In the genomic region with DNA sequence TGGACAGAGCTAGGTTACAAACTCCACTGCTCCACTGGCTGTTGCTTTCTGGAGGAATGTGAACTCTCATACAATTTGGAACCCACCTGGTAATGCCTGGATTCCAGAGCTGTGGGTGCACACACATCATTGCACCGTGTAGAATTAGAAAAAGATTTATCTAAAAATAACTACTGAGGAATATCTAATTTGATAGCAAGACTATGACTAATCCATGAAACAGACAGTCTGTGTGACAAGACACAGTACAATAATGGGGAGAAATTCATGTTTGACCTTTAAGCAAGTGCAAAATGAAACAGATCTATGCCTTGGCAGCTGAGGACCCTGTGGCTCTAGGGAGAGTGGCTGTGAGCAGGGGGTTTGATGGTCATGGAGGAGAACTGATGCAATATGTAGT, we compare ENCODE assay signal across 30 cellular contexts. TPM values are rescaled to one million over a fixed set of nuclear protein-coding genes. Genes with fewer than 3 reads are reported as not detected.
DNase-seq lines count a peak whose midpoint lies in the region; ATAC-seq and TF ChIP-seq lines count a peak whose summit lies in the region.
"Had no signal": no experiment of that assay in that cellular context is flagged by ENCODE, and none has a peak within 500 bp of the region (broad histone marks: within the 10 kb centered on the region; RNA-seq: fewer than 3 reads in every experiment).

No MANE protein-coding gene starts in this region.

- DNase-seq in activated CD4-positive, alpha-beta T cell treated with anti-CD3 and anti-CD28 coated beads for 36 hours, result no peak
- DNase-seq in activated CD4-positive, alpha-beta T cell treated with anti-CD3 and anti-CD28 coated beads for 48 hours, result no peak
- DNase-seq in kidney tubule cell (ENCODE audit: low spot score), result peak; percentile 51
- DNase-seq in thyroid gland, result no peak
- no peak for DNase-seq in nephron progenitor cell
- DNase-seq in stimulated activated CD4-positive, alpha-beta T cell treated with anti-CD3 and anti-CD28 coated beads, Interleukin-4, amount 100 ng/mL, for 1 hour, result no peak
- DNase-seq: 8988T; activated CD4-positive, alpha-beta T cell treated with anti-CD3 and anti-CD28 coated beads, Interleukin-2, amount 50 U/mL, for 1 hour; activated CD8-positive, alpha-beta memory T cell treated with anti-CD3 and anti-CD28 coated beads, Interleukin-2, amount 50 U/mL, for 4 hours; activated naive CD4-positive, alpha-beta T cell treated with anti-CD3 and anti-CD28 coated beads, Interleukin-2, amount 50 U/mL, for 16 hours; GOT3; immature natural killer cell; KBM-7; mesendoderm; MG63; NCI-H1105; NCI-H1930; NCI-H2171 treated with DMSO at 0.1 percent for 48 hours; NCI-H510A; right cardiac atrium; SJCRH30; spleen; stimulated activated CD4-positive, alpha-beta T cell treated with anti-CD3 and anti-CD28 coated beads, Interleukin-2, amount 100 ng/mL, for 24 hours; T1000; upper lobe of left lung; WERI-Rb-1 had no signal

- peak; percentile 56 for ATAC-seq in activated CD4-positive, alpha-beta T cell treated with anti-CD3 and anti-CD28 coated beads for 36 hours
- ATAC-seq in activated T-helper 17 cell treated with anti-CD3 and anti-CD28 coated beads, Interleukin-2, amount 50 U/mL, for 72 hours (replicated peaks), result peak; percentile 54
- no peak for ATAC-seq in HG03460 (IDR thresholded peaks at IDR 0.05; ENCODE audit: unreplicated experiment)
- ATAC-seq: left lobe of liver, right cardiac atrium had no signal

- H3K27me3 ChIP-seq in thyroid gland, result no peaks in the 10 kb centered on the region
- H3K27me3 ChIP-seq: MG63, SJCRH30, upper lobe of left lung had no signal

- peaks cover 20% of the 10 kb centered on the region for H3K4me1 Mint-ChIP-seq in activated CD4-positive, alpha-beta T cell treated with anti-CD3 and anti-CD28 coated beads for 36 hours
- peaks cover 11% of the 10 kb centered on the region for H3K4me1 Mint-ChIP-seq in activated T-helper 17 cell treated with anti-CD3 and anti-CD28 coated beads, Interleukin-2, amount 50 U/mL, for 72 hours
- H3K4me1 Mint-ChIP-seq in nephron progenitor cell, result peaks cover 3% of the 10 kb centered on the region

- TF ChIP-seq CTCF in thyroid gland (IDR thresholded peaks at IDR 0.05) (no peak), nephron progenitor cell (IDR thresholded peaks at IDR 0.05) (no peak)

- H3K4me3 Mint-ChIP-seq in activated CD4-positive, alpha-beta T cell treated with anti-CD3 and anti-CD28 coated beads for 36 hours, result no peak overlapping the region
- peak overlapping the region; percentile 9 for H3K4me3 Mint-ChIP-seq in activated T-helper 17 cell treated with anti-CD3 and anti-CD28 coated beads, Interleukin-2, amount 50 U/mL, for 72 hours
- no peak overlapping the region for H3K4me3 Mint-ChIP-seq in nephron progenitor cell
- H3K4me3 Mint-ChIP-seq: immature natural killer cell had no signal

- POLR2A ChIA-PET in activated CD4-positive, alpha-beta T cell treated with anti-CD3 and anti-CD28 coated beads for 36 hours (lab: Charles Lee), result no interaction called here

- H3K36me3 ChIP-seq in thyroid gland, result no peaks in the 10 kb centered on the region
- H3K36me3 ChIP-seq: MG63, SJCRH30, spleen, upper lobe of left lung, WERI-Rb-1 had no signal

- CTCF ChIA-PET in activated CD4-positive, alpha-beta T cell treated with anti-CD3 and anti-CD28 coated beads for 36 hours (lab: Charles Lee), result interaction anchor here (0.5 to 1.0 kb wide), 4 partner anchors 9 to 77 kb away, joined by 3 to 6 read pairs (median 3); no protein-coding TSS in a partner anchor

- no peaks in the 10 kb centered on the region for H3K36me3 Mint-ChIP-seq in activated CD4-positive, alpha-beta T cell treated with anti-CD3 and anti-CD28 coated beads for 36 hours (ENCODE audit: low read depth)
- no peaks in the 10 kb centered on the region for H3K36me3 Mint-ChIP-seq in activated T-helper 17 cell treated with anti-CD3 and anti-CD28 coated beads, Interleukin-2, amount 50 U/mL, for 72 hours (ENCODE audit: low read depth)
- no peaks in the 10 kb centered on the region for H3K36me3 Mint-ChIP-seq in nephron progenitor cell (ENCODE audit: low read depth)

- H3K27ac ChIP-seq in thyroid gland, result peak overlapping the region in 2 of 3 donors; percentile 21 to 53
- H3K27ac ChIP-seq: C4-2B, SJCRH30, spleen, upper lobe of left lung, WERI-Rb-1 had no signal

- WGBS in thyroid gland, 2 donors, result 16 to 33% methylated on average over 1 of the region's 1 CpG

- H3K27ac Mint-ChIP-seq in activated CD4-positive, alpha-beta T cell treated with anti-CD3 and anti-CD28 coated beads for 36 hours, result no peak overlapping the region
- H3K27ac Mint-ChIP-seq in activated T-helper 17 cell treated with anti-CD3 and anti-CD28 coated beads, Interleukin-2, amount 50 U/mL, for 72 hours, result no peak overlapping the region
- no peak overlapping the region for H3K27ac Mint-ChIP-seq in nephron progenitor cell

- H3K9me3 Mint-ChIP-seq in activated CD4-positive, alpha-beta T cell treated with anti-CD3 and anti-CD28 coated beads for 36 hours (ENCODE audit: low read depth), result no peaks in the 10 kb centered on the region
- no peaks in the 10 kb centered on the region for H3K9me3 Mint-ChIP-seq in activated T-helper 17 cell treated with anti-CD3 and anti-CD28 coated beads, Interleukin-2, amount 50 U/mL, for 72 hours
- no peaks in the 10 kb centered on the region for H3K9me3 Mint-ChIP-seq in nephron progenitor cell
- H3K9me3 Mint-ChIP-seq: immature natural killer cell had no signal

- peaks cover 17 to 31% of the 10 kb centered on the region in 2 donors for H3K4me1 ChIP-seq in thyroid gland
- H3K4me1 ChIP-seq: SJCRH30 had no signal

- H3K9me3 ChIP-seq in thyroid gland, result no peaks in the 10 kb centered on the region
- H3K9me3 ChIP-seq: MG63, SJCRH30, spleen, upper lobe of left lung had no signal

- intact Hi-C loops in activated CD4-positive, alpha-beta T cell treated with anti-CD3 and anti-CD28 coated beads for 36 hours (cut with DNase I, micrococcal nuclease), result no loop called here
- intact Hi-C loops in thyroid gland (cut with DNase I), result no loop called here

- H3K4me3 ChIP-seq in thyroid gland (replicated peaks in 1 of 3), result no peak overlapping the region
- H3K4me3 ChIP-seq: MG63, SJCRH30, spleen, upper lobe of left lung had no signal

- no peaks in the 10 kb centered on the region for H3K27me3 Mint-ChIP-seq in activated CD4-positive, alpha-beta T cell treated with anti-CD3 and anti-CD28 coated beads for 36 hours
- no peaks in the 10 kb centered on the region for H3K27me3 Mint-ChIP-seq in activated T-helper 17 cell treated with anti-CD3 and anti-CD28 coated beads, Interleukin-2, amount 50 U/mL, for 72 hours
- peaks cover 35% of the 10 kb centered on the region for H3K27me3 Mint-ChIP-seq in nephron progenitor cell (ENCODE audit: low read depth, poor library complexity)

- no peak for TF ChIP-seq POLR2A in thyroid gland (IDR thresholded peaks at IDR 0.05)

RNA-seq across cellular contexts. Expression of gene DOCK3, which starts 7.9 kb away (rescaled TPM):
- total RNA-seq in activated CD4-positive, alpha-beta T cell treated with anti-CD3 and anti-CD28 coated beads for 36 hours, result 1 to 10 TPM; 2.5 to 2.6 TPM
- 1 to 10 TPM; 3.8 to 7.8 TPM for total RNA-seq in activated T-helper 17 cell treated with anti-CD3 and anti-CD28 coated beads, Interleukin-2, amount 50 U/mL, for 72 hours
- total RNA-seq in thyroid gland, result 10 to 100 TPM; 15.7 to 54.2 (median 21.1) TPM
- total RNA-seq: left lobe of liver had no signal

RNA-seq across cellular contexts. Expression of gene MAPKAPK3, which starts 49.9 kb away (rescaled TPM):
- 100 to 1,000 TPM; 178 to 218 TPM for total RNA-seq in activated CD4-positive, alpha-beta T cell treated with anti-CD3 and anti-CD28 coated beads for 36 hours
- 100 to 1,000 TPM in 1 of 2 donors, 10 to 100 TPM in 1; 99.8 to 131 TPM for total RNA-seq in activated T-helper 17 cell treated with anti-CD3 and anti-CD28 coated beads, Interleukin-2, amount 50 U/mL, for 72 hours
- 100 to 1,000 TPM in 1 of 4 donors, 10 to 100 TPM in 3; 66.1 to 147 (median 97.5) TPM for total RNA-seq in thyroid gland

RNA-seq across cellular contexts. Expression of gene CISH, which starts 55.2 kb away (rescaled TPM):
- 100 to 1,000 TPM; 265 to 269 TPM for total RNA-seq in activated CD4-positive, alpha-beta T cell treated with anti-CD3 and anti-CD28 coated beads for 36 hours
- total RNA-seq in activated T-helper 17 cell treated with anti-CD3 and anti-CD28 coated beads, Interleukin-2, amount 50 U/mL, for 72 hours, result 100 to 1,000 TPM; 204 to 327 TPM
- total RNA-seq in thyroid gland, result 10 to 100 TPM; 31.0 to 78.1 (median 48.0) TPM
